Comparison of ENCODE assay signal across 7 cellular contexts in genomic region chr14:61527325-61528100, GRCh38.
A peak's percentile ranks its signal among the peaks of the same experiment; 100 is the strongest.
DNase-seq lines count a peak whose midpoint lies in the region; ATAC-seq and TF ChIP-seq lines count a peak whose summit lies in the region.

No MANE protein-coding gene starts in this region.

- H3F3A ChIP-seq in GM23338 (replicated peaks; ENCODE audit: low read depth), result no peaks in the 10 kb centered on the region

- no peaks in the 10 kb centered on the region for H3K27me3 ChIP-seq in GM23338 (ENCODE audit: insufficient read depth)

- H3K79me2 ChIP-seq in GM23338 (replicated peaks; ENCODE audit: insufficient read depth), result no peaks in the 10 kb centered on the region

- H3K27ac ChIP-seq in GM23338 (ENCODE audit: low read depth), result no peak overlapping the region
- peak overlapping the region in 17 of 21 experiments; percentile 3 to 85 (median 48) for H3K27ac ChIP-seq in skin epidermis

- H3K27ac Mint-ChIP-seq in GM23338, result peak overlapping the region; percentile 37; the same call in 1 of the 2 replicates
- peak overlapping the region; percentile 90 for H3K27ac Mint-ChIP-seq in T-helper 17 cell

- no peak for DNase-seq in GM23338 (ENCODE audit: low spot score)
- DNase-seq in T-helper 17 cell, result no peak
- DNase-seq in fibroblast of villous mesenchyme (ENCODE audit: low read depth), result peak; percentile 77
- DNase-seq in medulla oblongata (ENCODE audit: extremely low spot score), result no peak
- DNase-seq in AG08395 (ENCODE audit: low spot score), result no peak
- DNase-seq in DMS 273 (lab: John Stamatoyannopoulos, UW; ENCODE audit: unreplicated experiment), result no peak

- H2AFZ ChIP-seq in GM23338, result no peak overlapping the region

- no peak overlapping the region for H3K4me2 ChIP-seq in GM23338

- no peak overlapping the region; the same call in 2 of the 3 replicates for H3K4me3 Mint-ChIP-seq in GM23338
- peak overlapping the region; percentile 47 for H3K4me3 Mint-ChIP-seq in T-helper 17 cell

- no peaks in the 10 kb centered on the region for H3K9me2 ChIP-seq in GM23338 (ENCODE audit: insufficient read depth)

- H3K27me3 Mint-ChIP-seq in GM23338 (ENCODE audit: insufficient read depth, low read depth, poor library complexity), result peaks cover 10% of the 10 kb centered on the region
- no peaks in the 10 kb centered on the region for H3K27me3 Mint-ChIP-seq in T-helper 17 cell

- H3K4me1 Mint-ChIP-seq in GM23338, result peaks cover 28% of the 10 kb centered on the region
- H3K4me1 Mint-ChIP-seq in T-helper 17 cell, result peaks cover 55% of the 10 kb centered on the region

- no peaks in the 10 kb centered on the region for H3K9me3 ChIP-seq in T-helper 17 cell (ENCODE audit: control insufficient read depth, low read length, poor library complexity, severe bottlenecking)

- no peaks in the 10 kb centered on the region for H3K9me3 Mint-ChIP-seq in GM23338

- ATAC-seq in GM23338 (no peak; the same call in 1 of the 3 replicates), T-helper 17 cell (no peak)

- no peaks in the 10 kb centered on the region for H3K36me3 ChIP-seq in GM23338 (ENCODE audit: insufficient read depth)

- peaks cover 8% of the 10 kb centered on the region for H3K4me1 ChIP-seq in GM23338 (ENCODE audit: insufficient read depth)

- H3K4me3 ChIP-seq in GM23338 (no peak overlapping the region), fibroblast of villous mesenchyme (ENCODE audit: low read depth, low read length) (no peak overlapping the region), skin epidermis (no peak overlapping the region)

- no peak for TF ChIP-seq CTCF in GM23338 (conservative IDR thresholded peaks at IDR 0.05; ENCODE audit: low read depth in 2 of 2)
- TF ChIP-seq CTCF in fibroblast of villous mesenchyme (IDR thresholded peaks at IDR 0.05; ENCODE audit: insufficient read depth, low read depth, low read length), result no peak

- no peaks in the 10 kb centered on the region for H3K36me3 Mint-ChIP-seq in GM23338 (ENCODE audit: low read depth)
- H3K36me3 Mint-ChIP-seq in T-helper 17 cell (ENCODE audit: low read depth), result peaks cover 8% of the 10 kb centered on the region

- H4K20me1 ChIP-seq in GM23338 (replicated peaks; ENCODE audit: insufficient read depth), result no peaks in the 10 kb centered on the region

TF ChIP-seq in GM23338, 12 proteins besides CTCF, POLR2A, EP300 and RAD21:
- TF ChIP-seq POLR2AphosphoS5 (IDR thresholded peaks at IDR 0.05; ENCODE audit: low read depth), result no peak
- no peak for TF ChIP-seq STAT1 (IDR thresholded peaks at IDR 0.05; ENCODE audit: unreplicated experiment)
- no peak for TF ChIP-seq REST (IDR thresholded peaks at IDR 0.05; ENCODE audit: unreplicated experiment)
- TF ChIP-seq JUNB (IDR thresholded peaks at IDR 0.05; ENCODE audit: unreplicated experiment), result no peak
- no peak for TF ChIP-seq ZNF331 (CRISPR knock-in tag; IDR thresholded peaks at IDR 0.05; ENCODE audit: low read depth)
- TF ChIP-seq NANOG (IDR thresholded peaks at IDR 0.05; ENCODE audit: borderline replicate concordance), result no peak
- no peak for TF ChIP-seq ETS1 (IDR thresholded peaks at IDR 0.05)
- no peak for TF ChIP-seq ZNF114 (CRISPR knock-in tag; IDR thresholded peaks at IDR 0.05)
- no peak for TF ChIP-seq CREB1 (CRISPR knock-in tag; IDR thresholded peaks at IDR 0.05; ENCODE audit: low read depth)
- no peak for TF ChIP-seq EZH2 (IDR thresholded peaks at IDR 0.05; ENCODE audit: low read depth, unreplicated experiment)
- no peak for TF ChIP-seq ZNF462 (CRISPR knock-in tag; IDR thresholded peaks at IDR 0.05)
- no peak for TF ChIP-seq EZH2phosphoT487 (IDR thresholded peaks at IDR 0.05; ENCODE audit: unreplicated experiment)
